Comparison of ENCODE assay signal across 14 cellular contexts in the genomic region with DNA sequence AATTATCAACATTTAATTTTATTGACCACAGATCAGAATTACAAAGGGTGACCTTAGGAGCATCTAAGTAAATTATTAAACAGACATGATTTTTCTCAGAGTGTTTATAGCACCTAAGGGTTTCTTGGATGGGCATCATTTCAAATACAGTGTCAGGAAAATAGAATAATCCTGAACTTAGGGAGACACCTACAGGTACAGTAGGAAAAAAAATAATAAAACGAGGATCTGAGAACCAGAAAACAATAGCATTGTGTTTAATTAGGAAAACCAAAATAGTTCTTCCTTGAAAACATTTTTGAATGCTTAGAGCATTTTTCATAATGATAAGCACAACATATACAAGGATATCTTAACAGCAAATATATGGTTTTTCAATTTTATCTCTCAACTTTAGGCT. TPM values are rescaled to one million over a fixed set of nuclear protein-coding genes. Genes with fewer than 3 reads are reported as not detected.
DNase-seq lines count a peak whose midpoint lies in the region; ATAC-seq, FAIRE-seq and TF ChIP-seq lines count a peak whose summit lies in the region.
"Had no signal": no experiment of that assay in that cellular context is flagged by ENCODE, and none has a peak within 500 bp of the region (broad histone marks: within the 10 kb centered on the region; RNA-seq: fewer than 3 reads in every experiment).

No MANE protein-coding gene starts in this region.

- no peaks in the 10 kb centered on the region for H3K36me3 ChIP-seq in IMR-90 (ENCODE audit: control insufficient read depth, insufficient read depth, low read length)
- H3K36me3 ChIP-seq in Caco-2 (ENCODE audit: control insufficient read depth, insufficient read depth, low read length) = no peaks in the 10 kb centered on the region
- H3K36me3 ChIP-seq: thoracic aorta had no signal

- H2AK9ac ChIP-seq in IMR-90 (replicated peaks; ENCODE audit: low read depth, low read length, poor library complexity) = no peak overlapping the region

- DNase-seq in D721Med (ENCODE audit: insufficient read length, low spot score) (no peak), IMR-90 (no peak), SK-MEL-5 (ENCODE audit: low read depth, low spot score) (peak; percentile 3), glomerular visceral epithelial cell (ENCODE audit: extremely low spot score) (peak; percentile 13), posterior cingulate gyrus (no peak), Caco-2 (no peak)
- DNase-seq in CD4-positive, alpha-beta T cell = no peak
- DNase-seq: activated CD4-positive, alpha-beta T cell treated with anti-CD3 and anti-CD28 coated beads, Interleukin-2, amount 10 ng/mL, durations not matched to agents 7 days and 5 days; left cardiac atrium; NCI-H1417 treated with DMSO at 0.1 percent for 48 hours; occipital lobe had no signal

- H3K36me3 Mint-ChIP-seq in CD4-positive, alpha-beta T cell (ENCODE audit: low read depth) = peaks cover 8% of the 10 kb centered on the region
- H3K36me3 Mint-ChIP-seq in Caco-2 (ENCODE audit: insufficient read depth, unreplicated experiment) = no peaks in the 10 kb centered on the region

- no peak overlapping the region for H2BK20ac ChIP-seq in IMR-90 (ENCODE audit: low read depth, low read length)

- WGBS in IMR-90 (ENCODE audit: extremely low coverage in 2 of 2, insufficient read length in 1 of 2), 2 experiments = no CpG with 5 or more reads among the region's 1 CpG

- no peaks in the 10 kb centered on the region for H3K9me3 ChIP-seq in IMR-90 (ENCODE audit: control insufficient read depth, insufficient read depth, low read length)
- no peaks in the 10 kb centered on the region for H3K9me3 ChIP-seq in CD4-positive, alpha-beta T cell (ENCODE audit: control insufficient read depth, low read length)
- H3K9me3 ChIP-seq in Caco-2 = no peaks in the 10 kb centered on the region
- H3K9me3 ChIP-seq: thoracic aorta had no signal

- H3K14ac ChIP-seq in IMR-90 (replicated peaks; ENCODE audit: low read depth, low read length) = no peak overlapping the region

- CTCF ChIA-PET in IMR-90 (lab: Yijun Ruan, JAX) (no interaction called here), Caco-2 (lab: Charles Lee) (no interaction called here)
- CTCF ChIA-PET in CD4-positive, alpha-beta T cell (lab: Charles Lee) = no interaction called here

- H4K8ac ChIP-seq in IMR-90 (ENCODE audit: low read depth in 2 of 2, low read length in 2 of 2) = no peak overlapping the region

- H2BK15ac ChIP-seq in IMR-90 (ENCODE audit: low read depth, low read length) = no peak overlapping the region

- no peak overlapping the region for H3K4ac ChIP-seq in IMR-90 (ENCODE audit: low read depth, low read length)

- intact Hi-C loops in IMR-90 (cut with micrococcal nuclease) = no loop called here
- intact Hi-C loops in CD4-positive, alpha-beta T cell (cut with DNase I, micrococcal nuclease) = no loop called here
- intact Hi-C loops in posterior cingulate gyrus (cut with DNase I) = no loop called here
- intact Hi-C loops in Caco-2 (cut with micrococcal nuclease; ENCODE audit: unreplicated experiment) = loop anchor here (2.0 kb wide), 1 partner anchor 1337 kb away; no protein-coding TSS in a partner anchor

- H2AFZ ChIP-seq in IMR-90 (replicated peaks; ENCODE audit: low read length, poor library complexity) = no peak overlapping the region

- H3K4me3 ChIP-seq in IMR-90 (ENCODE audit: insufficient read depth, low read depth, low read length) (no peak overlapping the region), Caco-2 (ENCODE audit: low read depth, low read length) (no peak overlapping the region)
- H3K4me3 ChIP-seq: thoracic aorta had no signal

- no peaks in the 10 kb centered on the region for H3K27me3 ChIP-seq in IMR-90 (ENCODE audit: control insufficient read depth, insufficient read depth, low read length)
- no peaks in the 10 kb centered on the region for H3K27me3 ChIP-seq in CD4-positive, alpha-beta T cell (ENCODE audit: control insufficient read depth, insufficient read depth, low read length)
- no peaks in the 10 kb centered on the region for H3K27me3 ChIP-seq in Caco-2 (replicated peaks; ENCODE audit: control insufficient read depth, insufficient read depth, low read length)

- H3K18ac ChIP-seq in IMR-90 (ENCODE audit: low read depth, low read length) = no peak overlapping the region

- H3K4me3 Mint-ChIP-seq in CD4-positive, alpha-beta T cell = no peak overlapping the region
- no peak overlapping the region for H3K4me3 Mint-ChIP-seq in Caco-2 (ENCODE audit: unreplicated experiment)
- H3K4me3 Mint-ChIP-seq: activated CD4-positive, alpha-beta T cell treated with anti-CD3 and anti-CD28 coated beads, Interleukin-2, amount 10 ng/mL, durations not matched to agents 7 days and 5 days; activated naive CD4-positive, alpha-beta T cell treated with anti-CD3 and anti-CD28 coated beads, Interleukin-2, amount 50 U/mL, for 24 hours had no signal

- peak; percentile 20; the same call in 1 of the 2 replicates for TF ChIP-seq RAD21 in IMR-90 (IDR thresholded peaks at IDR 0.05; ENCODE audit: low read length)

- no peak overlapping the region for H2AK5ac ChIP-seq in IMR-90 (ENCODE audit: low read depth, low read length)

- H3K4me2 ChIP-seq in IMR-90 (ENCODE audit: low read depth, low read length) = no peak overlapping the region

- no peak overlapping the region for H2BK5ac ChIP-seq in IMR-90 (ENCODE audit: low read depth, low read length, poor library complexity, severe bottlenecking)

- no peaks in the 10 kb centered on the region for H3K4me1 Mint-ChIP-seq in CD4-positive, alpha-beta T cell (ENCODE audit: low read depth)
- H3K4me1 Mint-ChIP-seq in Caco-2 (ENCODE audit: low read depth, unreplicated experiment) = no peaks in the 10 kb centered on the region
- H3K4me1 Mint-ChIP-seq: activated CD4-positive, alpha-beta T cell treated with anti-CD3 and anti-CD28 coated beads, Interleukin-2, amount 10 ng/mL, durations not matched to agents 7 days and 5 days; activated naive CD4-positive, alpha-beta T cell treated with anti-CD3 and anti-CD28 coated beads, Interleukin-2, amount 50 U/mL, for 24 hours had no signal

- H3K9me3 Mint-ChIP-seq in CD4-positive, alpha-beta T cell = no peaks in the 10 kb centered on the region
- no peaks in the 10 kb centered on the region for H3K9me3 Mint-ChIP-seq in Caco-2 (ENCODE audit: unreplicated experiment)
- H3K9me3 Mint-ChIP-seq: activated CD4-positive, alpha-beta T cell treated with anti-CD3 and anti-CD28 coated beads, Interleukin-2, amount 10 ng/mL, durations not matched to agents 7 days and 5 days; activated naive CD4-positive, alpha-beta T cell treated with anti-CD3 and anti-CD28 coated beads, Interleukin-2, amount 50 U/mL, for 24 hours had no signal

- no peak overlapping the region for H3K27ac ChIP-seq in IMR-90 (ENCODE audit: insufficient read depth, low read length)
- H3K27ac ChIP-seq in CD4-positive, alpha-beta T cell (ENCODE audit: low read depth, low read length) = no peak overlapping the region
- H3K27ac ChIP-seq: thoracic aorta had no signal

- no peak for ATAC-seq in IMR-90 (ENCODE audit: low read depth)
- no peak for ATAC-seq in CD4-positive, alpha-beta T cell (ENCODE audit: poor library complexity)
- ATAC-seq in GM21619 (IDR thresholded peaks at IDR 0.05; ENCODE audit: unreplicated experiment) = no peak
- ATAC-seq: left cardiac atrium had no signal

- no peak overlapping the region for H3K23ac ChIP-seq in IMR-90 (ENCODE audit: low read depth, low read length)

- TF ChIP-seq CTCF in D721Med (IDR thresholded peaks at IDR 0.05; ENCODE audit: insufficient read depth, missing control alignments) (peak; percentile 56), IMR-90 (conservative IDR thresholded peaks at IDR 0.05; ENCODE audit: low read depth, low read length) (peak; percentile 19; the same call in 1 of the 2 replicates), Caco-2 (IDR thresholded peaks at IDR 0.05; ENCODE audit: insufficient read depth in 1 of 2, low read depth in 1 of 2, low read length in 1 of 2, severe bottlenecking in 1 of 2, unreplicated experiment in 1 of 2) (peak in 1 of 2 experiments; percentile 6)
- TF ChIP-seq CTCF in CD4-positive, alpha-beta T cell (IDR thresholded peaks at IDR 0.05) = no peak

- FAIRE-seq in D721Med (lab: Jason Lieb, UNC) = no peak

- no peaks in the 10 kb centered on the region for H3K27me3 Mint-ChIP-seq in CD4-positive, alpha-beta T cell
- H3K27me3 Mint-ChIP-seq in Caco-2 (ENCODE audit: insufficient read depth, unreplicated experiment) = no peaks in the 10 kb centered on the region
- H3K27me3 Mint-ChIP-seq: activated naive CD4-positive, alpha-beta T cell treated with anti-CD3 and anti-CD28 coated beads, Interleukin-2, amount 50 U/mL, for 24 hours had no signal

- H3K79me1 ChIP-seq in IMR-90 (ENCODE audit: low read depth in 1 of 2, low read length in 2 of 2) = no peaks in the 10 kb centered on the region

- dilution Hi-C loops in IMR-90 (cut with HindIII; ENCODE audit: low sequenced_read_pairs, unreplicated experiment) = no loop called here

- H4K91ac ChIP-seq in IMR-90 (ENCODE audit: insufficient read depth, low read depth, low read length) = no peak overlapping the region

- H3K56ac ChIP-seq in IMR-90 (ENCODE audit: extremely low read depth, insufficient read depth, low read length) = no peak overlapping the region

- BruUV-seq in IMR-90 (replicated peaks; lab: Mats Ljungman, UMichigan) (no TSS peak), Caco-2 (replicated peaks; lab: Mats Ljungman, UMichigan) (no TSS peak)

- no peaks in the 10 kb centered on the region for H3K9me1 ChIP-seq in IMR-90 (ENCODE audit: insufficient read depth, low read length)

- H3K4me1 ChIP-seq in IMR-90 (ENCODE audit: control insufficient read depth, insufficient read depth, low read length) (no peaks in the 10 kb centered on the region), Caco-2 (no peaks in the 10 kb centered on the region)

- H2BK120ac ChIP-seq in IMR-90 (ENCODE audit: low read depth, low read length) = no peak overlapping the region

- H3K27ac Mint-ChIP-seq in CD4-positive, alpha-beta T cell = no peak overlapping the region
- H3K27ac Mint-ChIP-seq in Caco-2 (ENCODE audit: unreplicated experiment) = no peak overlapping the region
- H3K27ac Mint-ChIP-seq: activated CD4-positive, alpha-beta T cell treated with anti-CD3 and anti-CD28 coated beads, Interleukin-2, amount 10 ng/mL, durations not matched to agents 7 days and 5 days; activated naive CD4-positive, alpha-beta T cell treated with anti-CD3 and anti-CD28 coated beads, Interleukin-2, amount 50 U/mL, for 24 hours had no signal

- POLR2A ChIA-PET in IMR-90 (lab: Charles Lee; ENCODE audit: unreplicated experiment) = no interaction called here
- POLR2A ChIA-PET in CD4-positive, alpha-beta T cell (lab: Charles Lee) = no interaction called here
- POLR2A ChIA-PET in Caco-2 (lab: Charles Lee) = no interaction called here

- in situ Hi-C loops in IMR-90 (cut with MboI; ENCODE audit: low sequenced_read_pairs) = loop anchor here (25.0 kb wide), 1 partner anchor 662 kb away; no protein-coding TSS in a partner anchor
- in situ Hi-C loops in SK-MEL-5 (cut with HindIII; ENCODE audit: low pct_unique_long_range_greater_than_20kb, low sequenced_read_pairs) = no loop called here

- H3K9ac ChIP-seq in IMR-90 (ENCODE audit: low read depth, low read length) = no peak overlapping the region

- H4K5ac ChIP-seq in IMR-90 (ENCODE audit: low read depth, low read length) = no peak overlapping the region

- no peak for TF ChIP-seq POLR2A in IMR-90 (IDR thresholded peaks at IDR 0.05; ENCODE audit: low read depth, low read length)

- no peaks in the 10 kb centered on the region for H4K20me1 ChIP-seq in IMR-90 (ENCODE audit: insufficient read depth, low read length)

RNA-seq across cellular contexts. Expression of a gene that starts 39.2 kb away (rescaled TPM):
- total RNA-seq in IMR-90 (2012; rRNA removed) (11.7 and 15.3 TPM in 2 replicates), Caco-2 (2022) (11.1 and 12.1 TPM in 2 replicates)
- 8.3 and 10.6 TPM in 2 replicates for polyA plus RNA-seq in IMR-90 (2012; rRNA removed)
- 1.5 and 2.3 TPM in 2 replicates for polyA plus RNA-seq in IMR-90 (2012; cell fraction: cytosol; rRNA removed)
- polyA plus RNA-seq in IMR-90 (2012; cell fraction: nucleus; rRNA removed; ENCODE audit: low replicate concordance) = 1.0 and 7.7 TPM in 2 replicates
- total RNA-seq in SK-MEL-5 (2014; rRNA removed; shearing (Covaris generic)) = 11.5 and 11.9 TPM in 2 replicates
- 10.3 and 15.3 TPM in 2 replicates for polyA plus RNA-seq in SK-MEL-5 (2015; cell fraction: cytosol; rRNA removed)
- 11.2 and 14.2 TPM in 2 replicates for polyA plus RNA-seq in SK-MEL-5 (2015; cell fraction: nucleus; rRNA removed)
- total RNA-seq in CD4-positive, alpha-beta T cell = 1 to 10 TPM; 6.4 to 7.2 TPM

RNA-seq across cellular contexts. Expression of a gene that starts 39.4 kb away (rescaled TPM):
- 2.2 and 5.8 TPM in 2 replicates for total RNA-seq in IMR-90 (2012; rRNA removed)
- 3.2 and 3.7 TPM in 2 replicates for polyA plus RNA-seq in IMR-90 (2012; rRNA removed)
- polyA plus RNA-seq in IMR-90 (2012; cell fraction: cytosol; rRNA removed) = 0.25 and 0.35 TPM in 2 replicates
- polyA plus RNA-seq in IMR-90 (2012; cell fraction: nucleus; rRNA removed; ENCODE audit: low replicate concordance) = 0.10 and 0.94 TPM in 2 replicates
- total RNA-seq in SK-MEL-5 (2014; rRNA removed; shearing (Covaris generic)) = 14.2 and 14.7 TPM in 2 replicates
- 7.0 and 9.5 TPM in 2 replicates for polyA plus RNA-seq in SK-MEL-5 (2015; cell fraction: cytosol; rRNA removed)
- polyA plus RNA-seq in SK-MEL-5 (2015; cell fraction: nucleus; rRNA removed) = 7.1 and 12.2 TPM in 2 replicates
- total RNA-seq in CD4-positive, alpha-beta T cell = under 1 TPM; 0.14 to 0.30 TPM
- total RNA-seq in Caco-2 (2022) = 12.4 and 13.4 TPM in 2 replicates

Comparison
In these comparisons a context has a peak if more than half of its experiments do, and no peak if none do; other contexts are left out.
1. DNase-seq: peak in SK-MEL-5 (single experiment) and glomerular visceral epithelial cell (single experiment); none in D721Med (single experiment), IMR-90 (single experiment), CD4-positive, alpha-beta T cell (0 of 10), posterior cingulate gyrus (0 of 10) and Caco-2 (0 of 2).